ENCODE assay signal across 23 cellular contexts in genomic region chr6:139172151-139172550, GRCh38. TPM values are rescaled to one million over a fixed set of nuclear protein-coding genes. Genes with fewer than 3 reads are reported as not detected.
DNase-seq lines count a peak whose midpoint lies in the region; ATAC-seq and TF ChIP-seq lines count a peak whose summit lies in the region.
"Had no signal": no experiment of that assay in that cellular context is flagged by ENCODE, and none has a peak within 500 bp of the region (broad histone marks: within the 10 kb centered on the region; RNA-seq: fewer than 3 reads in every experiment).

No MANE protein-coding gene starts in this region.

- no peaks in the 10 kb centered on the region for H3K9me3 ChIP-seq in esophagus muscularis mucosa
- H3K9me3 ChIP-seq: body of pancreas, left lung, neutrophil, SJSA1 had no signal

- 100% methylated on average over 4 of the region's 4 CpGs for WGBS in esophagus muscularis mucosa

- CTCF ChIA-PET in activated naive CD4-positive, alpha-beta T cell treated with anti-CD3 and anti-CD28 coated beads, Interleukin-2, amount 10 ng/mL, durations not matched to agents 7 days and 5 days (lab: Charles Lee): no interaction called here

- no peak for TF ChIP-seq EP300 in esophagus muscularis mucosa (IDR thresholded peaks at IDR 0.05)

- H3K36me3 ChIP-seq in esophagus muscularis mucosa: peaks cover 19 to 44% (median 35%) of the 10 kb centered on the region in 4 donors

- TF ChIP-seq CTCF in esophagus muscularis mucosa (IDR thresholded peaks at IDR 0.05): no peak

- H3K4me1 ChIP-seq in esophagus muscularis mucosa: peaks cover 0 to 5% (median 2%) of the 10 kb centered on the region in 4 donors
- H3K4me1 ChIP-seq: SJSA1 had no signal

- no peak overlapping the region for H3K27ac ChIP-seq in esophagus muscularis mucosa (replicated peaks in 1 of 4)
- H3K27ac ChIP-seq: body of pancreas, left lung, neutrophil, SJSA1 had no signal

- H3K27ac Mint-ChIP-seq in activated naive CD4-positive, alpha-beta T cell treated with anti-CD3 and anti-CD28 coated beads, Interleukin-2, amount 10 ng/mL, durations not matched to agents 7 days and 5 days: peak overlapping the region; percentile 62
- peak overlapping the region; percentile 95 for H3K27ac Mint-ChIP-seq in activated naive CD8-positive, alpha-beta T cell
- peak overlapping the region; percentile 82 for H3K27ac Mint-ChIP-seq in stimulated activated memory B cell treated with anti-CD40 and anti-IgM and Interleukin-4, amounts not matched to agents 10 μg/mL and 1 μg/mL and 100 μg/mL, for 72 hours
- H3K27ac Mint-ChIP-seq: type B pancreatic cell, WTC11 had no signal

- no peaks in the 10 kb centered on the region for H3K27me3 ChIP-seq in esophagus muscularis mucosa
- H3K27me3 ChIP-seq: body of pancreas, left lung, neutrophil, SJSA1 had no signal

- intact Hi-C loops in esophagus muscularis mucosa (cut with DNase I): no loop called here

- ATAC-seq in HG02870 (IDR thresholded peaks at IDR 0.05; ENCODE audit: unreplicated experiment): peak; percentile 26
- peak; percentile 69 for ATAC-seq in stimulated activated memory B cell treated with anti-CD40 and anti-IgM and Interleukin-4, amounts not matched to agents 10 μg/mL and 1 μg/mL and 100 μg/mL, for 72 hours
- ATAC-seq: body of pancreas, K562, left lung, Panc1 had no signal

- DNase-seq in activated naive CD4-positive, alpha-beta T cell treated with anti-CD3 and anti-CD28 coated beads, Interleukin-2, amount 10 ng/mL, durations not matched to agents 7 days and 5 days: no peak
- DNase-seq in activated naive CD4-positive, alpha-beta T cell treated with Interleukin-2 at 50 U/mL for 16 hours: no peak
- DNase-seq in middle frontal gyrus (ENCODE audit: extremely low spot score, low spot score): no peak
- DNase-seq in NCI-H1105 (lab: John Stamatoyannopoulos, UW): no peak
- no peak for DNase-seq in esophagus muscularis mucosa (ENCODE audit: extremely low spot score)
- DNase-seq: body of pancreas; DMS53; left lung; NCI-H1930; NCI-H345; NCI-H82; stimulated activated naive CD4-positive, alpha-beta T cell treated with Interleukin-2 at 50 U/mL for 16 hours had no signal

- H3K4me3 Mint-ChIP-seq in activated naive CD4-positive, alpha-beta T cell treated with anti-CD3 and anti-CD28 coated beads, Interleukin-2, amount 10 ng/mL, durations not matched to agents 7 days and 5 days: no peak overlapping the region
- peak overlapping the region; percentile 55 for H3K4me3 Mint-ChIP-seq in activated naive CD8-positive, alpha-beta T cell
- peak overlapping the region; percentile 13 for H3K4me3 Mint-ChIP-seq in stimulated activated memory B cell treated with anti-CD40 and anti-IgM and Interleukin-4, amounts not matched to agents 10 μg/mL and 1 μg/mL and 100 μg/mL, for 72 hours
- H3K4me3 Mint-ChIP-seq: CD14-positive monocyte, type B pancreatic cell, WTC11 had no signal

- H3K27me3 Mint-ChIP-seq in activated naive CD4-positive, alpha-beta T cell treated with anti-CD3 and anti-CD28 coated beads, Interleukin-2, amount 10 ng/mL, durations not matched to agents 7 days and 5 days: no peaks in the 10 kb centered on the region
- H3K27me3 Mint-ChIP-seq in activated naive CD8-positive, alpha-beta T cell: no peaks in the 10 kb centered on the region
- H3K27me3 Mint-ChIP-seq in stimulated activated memory B cell treated with anti-CD40 and anti-IgM and Interleukin-4, amounts not matched to agents 10 μg/mL and 1 μg/mL and 100 μg/mL, for 72 hours: no peaks in the 10 kb centered on the region
- H3K27me3 Mint-ChIP-seq: type B pancreatic cell had no signal

- H3K9me3 Mint-ChIP-seq in activated naive CD4-positive, alpha-beta T cell treated with anti-CD3 and anti-CD28 coated beads, Interleukin-2, amount 10 ng/mL, durations not matched to agents 7 days and 5 days: no peaks in the 10 kb centered on the region
- no peaks in the 10 kb centered on the region for H3K9me3 Mint-ChIP-seq in activated naive CD8-positive, alpha-beta T cell (ENCODE audit: low read depth)
- no peaks in the 10 kb centered on the region for H3K9me3 Mint-ChIP-seq in stimulated activated memory B cell treated with anti-CD40 and anti-IgM and Interleukin-4, amounts not matched to agents 10 μg/mL and 1 μg/mL and 100 μg/mL, for 72 hours
- H3K9me3 Mint-ChIP-seq: type B pancreatic cell, WTC11 had no signal

- peaks cover 81% of the 10 kb centered on the region for H3K36me3 Mint-ChIP-seq in activated naive CD4-positive, alpha-beta T cell treated with anti-CD3 and anti-CD28 coated beads, Interleukin-2, amount 10 ng/mL, durations not matched to agents 7 days and 5 days
- peaks cover 19% of the 10 kb centered on the region for H3K36me3 Mint-ChIP-seq in activated naive CD8-positive, alpha-beta T cell
- peaks cover 73% of the 10 kb centered on the region for H3K36me3 Mint-ChIP-seq in stimulated activated memory B cell treated with anti-CD40 and anti-IgM and Interleukin-4, amounts not matched to agents 10 μg/mL and 1 μg/mL and 100 μg/mL, for 72 hours

- TF ChIP-seq POLR2A in esophagus muscularis mucosa (IDR thresholded peaks at IDR 0.05; ENCODE audit: low read depth): no peak

- peaks cover 89% of the 10 kb centered on the region for H3K4me1 Mint-ChIP-seq in activated naive CD4-positive, alpha-beta T cell treated with anti-CD3 and anti-CD28 coated beads, Interleukin-2, amount 10 ng/mL, durations not matched to agents 7 days and 5 days
- peaks cover 93% of the 10 kb centered on the region for H3K4me1 Mint-ChIP-seq in activated naive CD8-positive, alpha-beta T cell (ENCODE audit: low read depth)
- peaks cover 81% of the 10 kb centered on the region for H3K4me1 Mint-ChIP-seq in stimulated activated memory B cell treated with anti-CD40 and anti-IgM and Interleukin-4, amounts not matched to agents 10 μg/mL and 1 μg/mL and 100 μg/mL, for 72 hours

- H3K4me3 ChIP-seq in esophagus muscularis mucosa: no peak overlapping the region
- H3K4me3 ChIP-seq: body of pancreas, GM12878, K562, left lung, SJSA1 had no signal

RNA-seq across cellular contexts. Expression of gene HECA, which starts 37.3 kb away (rescaled TPM):
- total RNA-seq in esophagus muscularis mucosa: 10 to 100 TPM; 43.2 to 68.4 (median 52.4) TPM
